In the genomic region with DNA sequence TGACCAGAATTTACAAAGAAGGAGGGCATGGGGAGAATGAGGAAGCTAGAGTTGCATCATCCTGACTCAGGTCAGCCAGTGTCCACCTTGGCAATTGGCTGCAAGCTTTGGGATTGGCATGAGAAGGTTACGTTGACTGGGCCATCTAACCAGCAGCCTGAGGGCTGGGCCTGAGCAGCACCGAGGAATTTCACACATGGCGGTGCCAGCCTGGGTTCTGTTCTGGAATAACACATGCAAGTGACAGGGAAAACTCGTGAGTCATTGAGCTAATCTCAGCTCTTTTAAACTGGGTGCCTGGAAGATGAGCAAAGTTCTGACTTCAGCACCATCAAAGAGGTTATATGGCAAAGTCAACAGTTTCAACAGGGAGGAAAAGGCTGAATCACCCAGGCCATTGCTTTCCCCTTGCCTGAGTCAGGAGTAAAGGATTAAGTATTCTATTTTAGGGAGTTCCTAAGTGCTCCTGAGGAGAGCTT, we compare ENCODE assay signal across 11 cellular contexts.
DNase-seq lines count a peak whose midpoint lies in the region; ATAC-seq and TF ChIP-seq lines count a peak whose summit lies in the region.
"Had no signal": no experiment of that assay in that cellular context is flagged by ENCODE, and none has a peak within 500 bp of the region (broad histone marks: within the 10 kb centered on the region; RNA-seq: fewer than 3 reads in every experiment).

No MANE protein-coding gene starts in this region.

- peaks cover 37% of the 10 kb centered on the region for H3K4me1 ChIP-seq in PC-3 (ENCODE audit: insufficient read depth, low read length)
- no peaks in the 10 kb centered on the region for H3K4me1 ChIP-seq in esophagus (ENCODE audit: control insufficient read depth in 2 of 2, insufficient read depth in 2 of 2, low read length in 1 of 2)
- peaks cover 53% of the 10 kb centered on the region for H3K4me1 ChIP-seq in mesodermal cell (ENCODE audit: control insufficient read depth, insufficient read depth, low read length, poor library complexity, severe bottlenecking)

- TF ChIP-seq CTCF in PC-3 (conservative IDR thresholded peaks at IDR 0.05; ENCODE audit: low read depth, low read length), result no peak

- H3K27ac ChIP-seq in PC-3 (ENCODE audit: low read length), result peak overlapping the region; percentile 82
- H3K27ac ChIP-seq in esophagus (ENCODE audit: low read depth in 2 of 2, low read length in 1 of 2), result peak overlapping the region; percentile 8 to 62
- peak overlapping the region; percentile 75 for H3K27ac ChIP-seq in mesodermal cell (ENCODE audit: low read depth, low read length, severe bottlenecking)
- H3K27ac ChIP-seq: dorsolateral prefrontal cortex had no signal

- peak overlapping the region; percentile 1; the same call in 1 of the 2 replicates for H2AFZ ChIP-seq in PC-3 (ENCODE audit: low read length)

- H4K20me1 ChIP-seq in PC-3 (ENCODE audit: low read length), result no peaks in the 10 kb centered on the region

- CTCF ChIA-PET in PC-3 (lab: Charles Lee), result interaction anchor here (0.6 kb wide), 1 partner anchor 71 kb away, joined by 11 read pairs; no protein-coding TSS in a partner anchor

- no peaks in the 10 kb centered on the region for H3K9me3 ChIP-seq in PC-3 (ENCODE audit: low read length)
- H3K9me3 ChIP-seq in esophagus (ENCODE audit: control insufficient read depth in 2 of 2, insufficient read depth in 1 of 2, low read depth in 1 of 2, low read length in 1 of 2), result peaks cover 0 to 3% of the 10 kb centered on the region in 2 donors
- H3K9me3 ChIP-seq in mesodermal cell (ENCODE audit: control insufficient read depth, low read length), result no peaks in the 10 kb centered on the region

- H3K27me3 ChIP-seq in PC-3 (ENCODE audit: low read length) (no peaks in the 10 kb centered on the region), esophagus (ENCODE audit: control insufficient read depth in 1 of 2, insufficient read depth in 2 of 2, low read length in 2 of 2) (no peaks in the 10 kb centered on the region)

- no peaks in the 10 kb centered on the region for H3K9me2 ChIP-seq in PC-3 (replicated peaks; ENCODE audit: low read length)

- intact Hi-C loops in PC-3 (cut with micrococcal nuclease), result loop anchor here (1.0 kb wide), 3 partner anchors 71 to 559 kb away; no protein-coding TSS in a partner anchor

- peak; percentile 85 for DNase-seq in Daoy (ENCODE audit: low read depth)
- peak; percentile 98 for DNase-seq in PC-3
- no peak for DNase-seq in stimulated activated CD4-positive, alpha-beta T cell treated with anti-CD3 and anti-CD28 coated beads, Interleukin-15, amount 100 ng/mL, for 24 hours
- no peak for DNase-seq in COLO668 (lab: John Stamatoyannopoulos, UW; ENCODE audit: unreplicated experiment)
- DNase-seq in NCI-H1694 (lab: John Stamatoyannopoulos, UW), result no peak
- DNase-seq: activated T-cell treated with anti-CD3 and anti-CD28 coated beads, Interleukin-2, amount 50 U/mL, for 24 hours; NCI-H446 treated with DMSO at 0.1 percent for 48 hours had no signal

- H3K4me3 ChIP-seq in PC-3 (ENCODE audit: low read length) (no peak overlapping the region), esophagus (ENCODE audit: low read depth in 1 of 2, low read length in 2 of 2) (no peak overlapping the region), mesodermal cell (ENCODE audit: extremely low read depth, insufficient read depth, low read length, poor library complexity, severe bottlenecking) (no peak overlapping the region)
- H3K4me3 ChIP-seq: dorsolateral prefrontal cortex had no signal

- peak overlapping the region; percentile 32; the same call in 1 of the 2 replicates for H3K4me2 ChIP-seq in PC-3 (ENCODE audit: low read length)

- WGBS in esophagus, 2 donors, result 48 to 51% methylated on average over 4 of the region's 4 CpGs
- WGBS in mesodermal cell (ENCODE audit: insufficient coverage in 2 of 2), 2 experiments, result 46 to 59% methylated on average over 4 of the region's 4 CpGs

- no peaks in the 10 kb centered on the region for H3K36me3 ChIP-seq in PC-3 (ENCODE audit: low read depth, low read length)
- no peaks in the 10 kb centered on the region for H3K36me3 ChIP-seq in esophagus (ENCODE audit: control insufficient read depth in 2 of 2, insufficient read depth in 2 of 2, low read length in 1 of 2)
- no peaks in the 10 kb centered on the region for H3K36me3 ChIP-seq in mesodermal cell (ENCODE audit: control insufficient read depth, insufficient read depth, low read length)

- BruUV-seq in PC-3 (replicated peaks; lab: Mats Ljungman, UMichigan), result no TSS peak

- H3K79me2 ChIP-seq in PC-3 (ENCODE audit: low read length), result no peaks in the 10 kb centered on the region

- ATAC-seq in PC-3, result peak; percentile 95
- no peak for ATAC-seq in GM21367 (IDR thresholded peaks at IDR 0.05; ENCODE audit: unreplicated experiment)

- H3F3A ChIP-seq in PC-3 (ENCODE audit: low read length, unreplicated experiment), result peaks cover 5% of the 10 kb centered on the region

- POLR2A ChIA-PET in PC-3 (lab: Charles Lee; ENCODE audit: unreplicated experiment), result interaction anchor here (1.2 kb wide), 1 partner anchor 543 kb away, joined by 4 read pairs; the partner anchor contains the start of gene TBX3

- H3K9ac ChIP-seq in PC-3 (ENCODE audit: low read length), result peak overlapping the region; percentile 21; the same call in 1 of the 2 replicates

Comparison
In these comparisons a context has a peak if more than half of its experiments do, and no peak if none do; other contexts are left out.
1. DNase-seq: peak in Daoy (single experiment) and PC-3 (single experiment); none in stimulated activated CD4-positive, alpha-beta T cell treated with anti-CD3 and anti-CD28 coated beads, Interleukin-15, amount 100 ng/mL, for 24 hours (single experiment), COLO668 (single experiment) and NCI-H1694 (single experiment).
2. Peak in every context shown above with its lines, with median percentiles within 50 percentile points of each other: H3K27ac ChIP-seq.